Comparison of ENCODE assay signal across 8 cellular contexts in genomic region chr5:151082976-151083651, GRCh38. TPM values are rescaled to one million over a fixed set of nuclear protein-coding genes. Genes with fewer than 3 reads are reported as not detected.
A peak's percentile ranks its signal among the peaks of the same experiment; 100 is the strongest.
DNase-seq lines count a peak whose midpoint lies in the region; ATAC-seq, FAIRE-seq and TF ChIP-seq lines count a peak whose summit lies in the region.

No MANE protein-coding gene starts in this region.

- peak; percentile 15 for ATAC-seq in GM18868 (IDR thresholded peaks at IDR 0.05; ENCODE audit: unreplicated experiment)

- peak overlapping the region; percentile 90 to 99 (median 98) for H3K27ac Mint-ChIP-seq in brain

- H3K9me3 ChIP-seq in skeletal muscle tissue (ENCODE audit: control insufficient read depth in 3 of 3, low read length in 3 of 3) (no peaks in the 10 kb centered on the region), A673 (ENCODE audit: low read depth, low read length, poor library complexity, severe bottlenecking) (no peaks in the 10 kb centered on the region)

- H3K27me3 ChIP-seq in skeletal muscle tissue (ENCODE audit: control insufficient read depth in 3 of 3, insufficient read depth in 3 of 3, low read length in 3 of 3) (no peaks in the 10 kb centered on the region), A673 (replicated peaks; ENCODE audit: insufficient read depth, low read depth, low read length, poor library complexity) (no peaks in the 10 kb centered on the region)

- H3K4me1 ChIP-seq in skeletal muscle tissue (ENCODE audit: control insufficient read depth in 3 of 3, insufficient read depth in 3 of 3, low read length in 3 of 3) (peaks cover 50 to 83% (median 62%) of the 10 kb centered on the region in 3 donors), A673 (ENCODE audit: insufficient read depth, low read length, poor library complexity, severe bottlenecking) (peaks cover 5% of the 10 kb centered on the region)

- POLR2A ChIA-PET in A673 (lab: Charles Lee; ENCODE audit: low non-redundant PET): no interaction called here

- H3K4me1 Mint-ChIP-seq in brain: peaks cover 65% of the 10 kb centered on the region

- DNase-seq in SW480 (ENCODE audit: low spot score) (peak; percentile 87), frontal cortex (ENCODE audit: low spot score in 2 of 2) (no peak), mesenteric fat pad (ENCODE audit: low spot score) (no peak), A673 (ENCODE audit: low spot score) (no peak), AG20443 (ENCODE audit: low spot score) (no peak)

- H3K27me3 Mint-ChIP-seq in brain: peaks cover 7% of the 10 kb centered on the region

- CTCF ChIA-PET in A673 (lab: Charles Lee): interaction anchor here (0.6 kb wide), 1 partner anchor 278 kb away, joined by 9 read pairs; no protein-coding TSS in a partner anchor

- H3K27ac ChIP-seq in skeletal muscle tissue (ENCODE audit: low read depth, low read length) (peak overlapping the region; percentile 100), A673 (ENCODE audit: low read depth, low read length, poor library complexity, severe bottlenecking) (no peak overlapping the region)

- TF ChIP-seq CTCF in brain (conservative IDR thresholded peaks at IDR 0.05) (no peak), A673 (conservative IDR thresholded peaks at IDR 0.05; ENCODE audit: low read depth, low read length) (no peak)

- no TSS peak for BruUV-seq in A673 (replicated peaks; lab: Mats Ljungman, UMichigan)

- peaks cover 0 to 5% (median 0%) of the 10 kb centered on the region in 5 experiments for H3K9me3 Mint-ChIP-seq in brain

- H3K36me3 Mint-ChIP-seq in brain: peaks cover 8% of the 10 kb centered on the region

- H3K4me3 Mint-ChIP-seq in brain: peak overlapping the region; percentile 89 to 92 (median 90)

- H3K36me3 ChIP-seq in skeletal muscle tissue (ENCODE audit: control insufficient read depth in 3 of 3, insufficient read depth in 3 of 3, low read length in 3 of 3) (peaks cover 4 to 6% (median 4%) of the 10 kb centered on the region in 3 donors), A673 (ENCODE audit: insufficient read depth, low read length, poor library complexity, severe bottlenecking) (no peaks in the 10 kb centered on the region)

- intact Hi-C loops in A673 (cut with micrococcal nuclease; ENCODE audit: unreplicated experiment): no loop called here

- H3K4me3 ChIP-seq in skeletal muscle tissue (ENCODE audit: low read length in 3 of 3) (peak overlapping the region in 2 of 3 donors; percentile 17 to 32), A673 (ENCODE audit: low read depth, low read length, poor library complexity, severe bottlenecking) (no peak overlapping the region)

- H3K9ac ChIP-seq in skeletal muscle tissue (ENCODE audit: low read depth in 1 of 3, low read length in 3 of 3): peak overlapping the region in 1 of 3 donors; percentile 41

- no peak for FAIRE-seq in frontal cortex (lab: Jason Lieb, UNC)

RNA-seq across cellular contexts. Expression of gene TNIP1, which starts 2.3 kb away (rescaled TPM):
- polyA plus RNA-seq in brain (ENCODE audit: insufficient read depth, low read depth, low replicate concordance): 44.4 TPM
- total RNA-seq in skeletal muscle tissue (42.8 TPM), frontal cortex (15.1 TPM), mesenteric fat pad (285 TPM), A673 (2021) (33.3 and 37.3 TPM in 2 replicates)
